Comparison of ENCODE assay signal across 8 cellular contexts in genomic region chr1:178532392-178532791, GRCh38. TPM values are rescaled to one million over a fixed set of nuclear protein-coding genes. Genes with fewer than 3 reads are reported as not detected.
DNase-seq lines count a peak whose midpoint lies in the region; ATAC-seq, FAIRE-seq and TF ChIP-seq lines count a peak whose summit lies in the region.

No MANE protein-coding gene starts in this region.

- no peaks in the 10 kb centered on the region for H3K9me3 ChIP-seq in SK-N-MC (ENCODE audit: low read depth, low read length)
- no peaks in the 10 kb centered on the region for H3K9me3 ChIP-seq in parathyroid adenoma (ENCODE audit: control insufficient read depth, low read length)

- H3K4me1 Mint-ChIP-seq in activated naive CD4-positive, alpha-beta T cell treated with anti-CD3 and anti-CD28 coated beads, Interleukin-2, amount 10 ng/mL, durations not matched to agents 7 days and 5 days, result peaks cover 3% of the 10 kb centered on the region
- H3K4me1 Mint-ChIP-seq in type B pancreatic cell (ENCODE audit: unreplicated experiment), result peaks cover 16% of the 10 kb centered on the region

- no peaks in the 10 kb centered on the region for H3K79me2 ChIP-seq in parathyroid adenoma

- intact Hi-C loops in Right ventricle myocardium inferior (cut with DNase I), result loop anchor here (2.0 to 10.0 kb wide), 2 partner anchors 228 to 470 kb away; no protein-coding TSS in a partner anchor

- H3K36me3 ChIP-seq in SK-N-MC (ENCODE audit: insufficient read depth, low read length), result no peaks in the 10 kb centered on the region
- H3K36me3 ChIP-seq in parathyroid adenoma (ENCODE audit: control insufficient read depth, insufficient read depth, low read length), result no peaks in the 10 kb centered on the region

- TF ChIP-seq POLR2A in H54 (IDR thresholded peaks at IDR 0.05; ENCODE audit: low read depth, low read length), result no peak

- no peaks in the 10 kb centered on the region for H3K27me3 ChIP-seq in parathyroid adenoma (ENCODE audit: control insufficient read depth, insufficient read depth, low read length)

- no peak overlapping the region for H3K4me2 ChIP-seq in parathyroid adenoma (ENCODE audit: low read length)

- H3K4me3 Mint-ChIP-seq in activated naive CD4-positive, alpha-beta T cell treated with anti-CD3 and anti-CD28 coated beads, Interleukin-2, amount 10 ng/mL, durations not matched to agents 7 days and 5 days, result no peak overlapping the region
- no peak overlapping the region for H3K4me3 Mint-ChIP-seq in type B pancreatic cell

- H2AFZ ChIP-seq in parathyroid adenoma, result peak overlapping the region; percentile 47

- H3K9me3 Mint-ChIP-seq in activated naive CD4-positive, alpha-beta T cell treated with anti-CD3 and anti-CD28 coated beads, Interleukin-2, amount 10 ng/mL, durations not matched to agents 7 days and 5 days, result no peaks in the 10 kb centered on the region
- H3K9me3 Mint-ChIP-seq in type B pancreatic cell, result no peaks in the 10 kb centered on the region

- H3K4me1 ChIP-seq in parathyroid adenoma, result no peaks in the 10 kb centered on the region

- FAIRE-seq in H54 (lab: Jason Lieb, UNC), result no peak

- H3K27ac ChIP-seq in SK-N-MC (no peak overlapping the region), parathyroid adenoma (no peak overlapping the region)

- CTCF ChIA-PET in activated naive CD4-positive, alpha-beta T cell treated with anti-CD3 and anti-CD28 coated beads, Interleukin-2, amount 10 ng/mL, durations not matched to agents 7 days and 5 days (lab: Charles Lee), result interaction anchor here (0.6 to 2.2 kb wide), 10 partner anchors 9 to 470 kb away, joined by 3 to 13 read pairs (median 6); no protein-coding TSS in a partner anchor

- no peaks in the 10 kb centered on the region for H3K27me3 Mint-ChIP-seq in activated naive CD4-positive, alpha-beta T cell treated with anti-CD3 and anti-CD28 coated beads, Interleukin-2, amount 10 ng/mL, durations not matched to agents 7 days and 5 days
- no peaks in the 10 kb centered on the region for H3K27me3 Mint-ChIP-seq in type B pancreatic cell

- peak; percentile 87 for DNase-seq in Daoy (ENCODE audit: low read depth)
- peak; percentile 73 for DNase-seq in H54 (ENCODE audit: insufficient read length, low spot score)
- DNase-seq in MV-4-11 (lab: John Stamatoyannopoulos, UW), result peak; percentile 43
- DNase-seq in SK-N-MC (ENCODE audit: low read depth, low spot score), result peak; percentile 34
- peak; percentile 81 for DNase-seq in activated naive CD4-positive, alpha-beta T cell treated with anti-CD3 and anti-CD28 coated beads, Interleukin-2, amount 10 ng/mL, durations not matched to agents 7 days and 5 days
- DNase-seq in Right ventricle myocardium inferior (ENCODE audit: missing footprints), result peak; percentile 90
- DNase-seq in type B pancreatic cell (ENCODE audit: extremely low spot score, unreplicated experiment), result peak; percentile 89

- H3K9ac ChIP-seq in SK-N-MC (ENCODE audit: insufficient read length) (no peak overlapping the region), parathyroid adenoma (no peak overlapping the region)

- TF ChIP-seq CTCF in parathyroid adenoma (IDR thresholded peaks at IDR 0.05) (peak; percentile 74), type B pancreatic cell (conservative IDR thresholded peaks at IDR 0.05) (peak; percentile 93)

- H3K4me3 ChIP-seq in SK-N-MC (peak overlapping the region; percentile 42; the same call in 1 of the 2 replicates), parathyroid adenoma (ENCODE audit: low read depth, low read length) (no peak overlapping the region)

- peak; percentile 49 for ATAC-seq in Right ventricle myocardium inferior

- H3K36me3 Mint-ChIP-seq in activated naive CD4-positive, alpha-beta T cell treated with anti-CD3 and anti-CD28 coated beads, Interleukin-2, amount 10 ng/mL, durations not matched to agents 7 days and 5 days, result no peaks in the 10 kb centered on the region
- no peaks in the 10 kb centered on the region for H3K36me3 Mint-ChIP-seq in type B pancreatic cell

- H3K27ac Mint-ChIP-seq in activated naive CD4-positive, alpha-beta T cell treated with anti-CD3 and anti-CD28 coated beads, Interleukin-2, amount 10 ng/mL, durations not matched to agents 7 days and 5 days, result no peak overlapping the region
- H3K27ac Mint-ChIP-seq in type B pancreatic cell, result peak overlapping the region; percentile 18

RNA-seq across cellular contexts. Expression of gene TEX35, which starts 19.5 kb away (rescaled TPM):
- not detected in 2 replicates for total RNA-seq in Daoy (2014; rRNA removed; shearing (Covaris generic))
- not detected for total RNA-seq in Right ventricle myocardium inferior
- total RNA-seq in type B pancreatic cell (ENCODE audit: low replicate concordance), result not detected in 2 replicates

RNA-seq across cellular contexts. Expression of gene CLEC20A, which starts 35.6 kb away (rescaled TPM):
- not detected in 2 replicates for total RNA-seq in Daoy (2014; rRNA removed; shearing (Covaris generic))
- total RNA-seq in Right ventricle myocardium inferior, result not detected
- total RNA-seq in type B pancreatic cell (ENCODE audit: low replicate concordance), result not detected in 2 replicates

Comparison
In these comparisons a context has a peak if more than half of its experiments do, and no peak if none do; other contexts are left out.
1. DNase-seq: peak in every context shown above with its lines; median percentile 90 in Right ventricle myocardium inferior; 89 in type B pancreatic cell; 87 in Daoy; 81 in activated naive CD4-positive, alpha-beta T cell treated with anti-CD3 and anti-CD28 coated beads, Interleukin-2, amount 10 ng/mL, durations not matched to agents 7 days and 5 days; 73 in H54; 43 in MV-4-11; 34 in SK-N-MC.